In the genomic region with DNA sequence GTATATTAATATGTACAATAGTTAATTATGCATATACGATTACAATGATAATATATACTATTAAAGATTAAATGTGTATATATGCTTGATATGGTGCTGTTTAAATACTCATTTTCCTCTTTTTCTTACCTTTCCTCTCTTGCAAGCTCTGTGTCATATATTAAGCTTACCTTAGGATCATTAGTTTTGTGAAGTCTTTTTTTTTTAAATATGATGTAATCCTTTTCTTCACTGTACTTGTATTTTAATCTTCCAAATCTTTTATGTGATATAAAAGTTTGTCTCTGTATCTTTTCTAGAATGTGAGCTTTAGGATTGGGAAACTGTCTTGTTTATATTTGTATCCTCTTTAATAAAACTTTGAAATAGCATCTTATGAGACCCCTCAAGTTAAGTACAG, we compare ENCODE assay signal across 18 cellular contexts.
DNase-seq lines count a peak whose midpoint lies in the region; ATAC-seq, FAIRE-seq and TF ChIP-seq lines count a peak whose summit lies in the region.
"Had no signal": no experiment of that assay in that cellular context is flagged by ENCODE, and none has a peak within 500 bp of the region (broad histone marks: within the 10 kb centered on the region; RNA-seq: fewer than 3 reads in every experiment).

No MANE protein-coding gene starts in this region.

- H3K9me3 ChIP-seq in K562 (replicated peaks; ENCODE audit: control insufficient read depth, insufficient read depth, low read depth, low read length) (0 out of 2 replicates have a peak, but pooled peaks cover 2% of the 10 kb centered on the region), pancreas (no peaks in the 10 kb centered on the region)

- no peak overlapping the region for H2AFZ ChIP-seq in K562 (ENCODE audit: low read depth, low read length)
- H2AFZ ChIP-seq: GM23248 had no signal

- TF ChIP-seq CTCF in 22Rv1 (IDR thresholded peaks at IDR 0.05) (no peak), K562 (IDR thresholded peaks at IDR 0.05 in 2 of 3, conservative IDR thresholded peaks at IDR 0.05 in 1 of 3; ENCODE audit: insufficient read depth in 2 of 3, low read depth in 1 of 3, low read length in 3 of 3) (no peak), pancreas (IDR thresholded peaks at IDR 0.05) (no peak)

- in situ Hi-C loops in K562 (cut with MboI) = no loop called here

- POLR2A ChIA-PET in K562 (lab: Yijun Ruan, JAX) = no interaction called here

- H3K4me3 ChIP-seq in K562 = no peak overlapping the region
- no peak overlapping the region for H3K4me3 ChIP-seq in pancreas
- H3K4me3 ChIP-seq: GM12878, GM23248 had no signal

- no peak for DNase-seq in K562 (ENCODE audit: extremely low read depth in 1 of 4, low spot score in 3 of 4)
- DNase-seq in pancreas = no peak
- no peak for DNase-seq in activated T-cell treated with anti-CD3 and anti-CD28 coated beads, Interleukin-2, amount 50 U/mL, for 1 hour
- DNase-seq in amygdala (lab: John Stamatoyannopoulos, UW) = no peak
- DNase-seq in DMS153 treated with DMSO at 0.1 percent for 48 hours (lab: John Stamatoyannopoulos, UW; ENCODE audit: unreplicated experiment) = no peak
- DNase-seq: C1 segment of cervical spinal cord; Caco-2; CD4-positive, alpha-beta memory T cell; DMS153; DMS79 treated with DMSO at 0.1 percent for 48 hours; GM23248; H7; HCEC 1CT had no signal

- TF ChIP-seq RAD21 in K562 (CRISPR knock-in tag; conservative IDR thresholded peaks at IDR 0.05 in 1 of 2, IDR thresholded peaks at IDR 0.05 in 1 of 2) = no peak

- no peaks in the 10 kb centered on the region for H3K9me1 ChIP-seq in K562 (ENCODE audit: control insufficient read depth, insufficient read depth, low read length)

- no peak overlapping the region for H3K4me2 ChIP-seq in K562 (ENCODE audit: insufficient read depth, low read length)

- BruUV-seq in K562 (replicated peaks; lab: Mats Ljungman, UMichigan) = no TSS peak

- no peaks in the 10 kb centered on the region for H4K20me1 ChIP-seq in K562 (replicated peaks; ENCODE audit: control insufficient read depth, insufficient read depth, low read length)

- TF ChIP-seq EP300 in K562 (IDR thresholded peaks at IDR 0.05; ENCODE audit: low read length) = no peak

- H3K79me2 ChIP-seq in K562 (ENCODE audit: control insufficient read depth, insufficient read depth, low read length) = no peaks in the 10 kb centered on the region

- WGBS in K562 (ENCODE audit: insufficient coverage, low coverage, missing lambda C conversion rate) = 100% methylated on average over 1 of the region's 1 CpG
- WGBS in pancreas, 2 donors = 96 to 98% methylated on average over 1 of the region's 1 CpG

- no peak for ATAC-seq in K562
- ATAC-seq in pancreas = no peak
- ATAC-seq: GM12878 had no signal

- FAIRE-seq in G401.6 (lab: Jason Lieb, UNC) (peak; percentile 63), K562 (lab: Jason Lieb, UNC) (no peak), pancreas (lab: Jason Lieb, UNC) (peak; percentile 9)
- FAIRE-seq: GM12878, GM19239, H1 had no signal

- no peaks in the 10 kb centered on the region for H3K27me3 ChIP-seq in K562 (ENCODE audit: control insufficient read depth in 2 of 2, insufficient read depth in 2 of 2, low read length in 2 of 2)
- no peaks in the 10 kb centered on the region for H3K27me3 ChIP-seq in pancreas

- H3K36me3 ChIP-seq in K562 (ENCODE audit: control insufficient read depth, insufficient read depth, low read length) = no peaks in the 10 kb centered on the region
- no peaks in the 10 kb centered on the region for H3K36me3 ChIP-seq in pancreas

- H3K9ac ChIP-seq in K562 (ENCODE audit: insufficient read depth in 1 of 2, low read depth in 2 of 2, low read length in 2 of 2) = no peak overlapping the region
- H3K9ac ChIP-seq: GM23248 had no signal

- no peak for TF ChIP-seq POLR2A in K562 (conservative IDR thresholded peaks at IDR 0.05)

- peak overlapping the region; percentile 52 for H3K27ac ChIP-seq in 22Rv1
- H3K27ac ChIP-seq in K562 (ENCODE audit: extremely low read depth, low read depth, low read length) = no peak overlapping the region
- H3K27ac ChIP-seq in pancreas = no peak overlapping the region
- H3K27ac ChIP-seq: GM23248 had no signal

- intact Hi-C loops in K562 (cut with micrococcal nuclease) = no loop called here
- intact Hi-C loops in pancreas (cut with DNase I) = no loop called here

- CTCF ChIA-PET in K562 (lab: Yijun Ruan, JAX; ENCODE audit: low intra/inter-chr PET ratio) = no interaction called here

- H3K4me1 ChIP-seq in K562 (replicated peaks in 1 of 2; ENCODE audit: control insufficient read depth in 2 of 2, insufficient read depth in 2 of 2, low read length in 2 of 2) (no peaks in the 10 kb centered on the region), pancreas (peaks cover 0 to 5% (median 0%) of the 10 kb centered on the region in 3 donors)
- H3K4me1 ChIP-seq: Caco-2 had no signal

TF ChIP-seq in K562, 482 proteins besides CTCF, POLR2A, EP300 and RAD21:
- TF ChIP-seq CEBPG (CRISPR knock-in tag; IDR thresholded peaks at IDR 0.05) (no peak), CEBPG (tag; conservative IDR thresholded peaks at IDR 0.05 in 1 of 2, IDR thresholded peaks at IDR 0.05 in 1 of 2) (peak in 1 of 2 experiments; percentile 38; a peak in 1 of 4 replicates), TRIM24 (IDR thresholded peaks at IDR 0.05) (no peak), RBM17 (IDR thresholded peaks at IDR 0.05; ENCODE audit: borderline replicate concordance, low read depth, low read length) (no peak), CEBPB (tag; IDR thresholded peaks at IDR 0.05) (peak; percentile 27; the same call in 1 of the 2 replicates), FOXJ2 (tag; IDR thresholded peaks at IDR 0.05) (no peak), NCOA6 (IDR thresholded peaks at IDR 0.05) (no peak), ZNF165 (CRISPR knock-in tag; IDR thresholded peaks at IDR 0.05; ENCODE audit: borderline replicate concordance) (no peak), RUNX1 (IDR thresholded peaks at IDR 0.05; ENCODE audit: low read depth) (no peak), HIVEP1 (CRISPR knock-in tag; IDR thresholded peaks at IDR 0.05) (no peak), CHD4 (IDR thresholded peaks at IDR 0.05; ENCODE audit: insufficient read depth, insufficient replicate concordance, low read depth, low read length, poor library complexity, severe bottlenecking) (no peak), SMARCB1 (IDR thresholded peaks at IDR 0.05; ENCODE audit: insufficient read length, low read depth) (no peak), IFI16 (CRISPR knock-in tag; IDR thresholded peaks at IDR 0.05) (no peak), ZNF589 (CRISPR knock-in tag; IDR thresholded peaks at IDR 0.05; ENCODE audit: low read depth) (no peak)
- TF ChIP-seq, protein P1, sequence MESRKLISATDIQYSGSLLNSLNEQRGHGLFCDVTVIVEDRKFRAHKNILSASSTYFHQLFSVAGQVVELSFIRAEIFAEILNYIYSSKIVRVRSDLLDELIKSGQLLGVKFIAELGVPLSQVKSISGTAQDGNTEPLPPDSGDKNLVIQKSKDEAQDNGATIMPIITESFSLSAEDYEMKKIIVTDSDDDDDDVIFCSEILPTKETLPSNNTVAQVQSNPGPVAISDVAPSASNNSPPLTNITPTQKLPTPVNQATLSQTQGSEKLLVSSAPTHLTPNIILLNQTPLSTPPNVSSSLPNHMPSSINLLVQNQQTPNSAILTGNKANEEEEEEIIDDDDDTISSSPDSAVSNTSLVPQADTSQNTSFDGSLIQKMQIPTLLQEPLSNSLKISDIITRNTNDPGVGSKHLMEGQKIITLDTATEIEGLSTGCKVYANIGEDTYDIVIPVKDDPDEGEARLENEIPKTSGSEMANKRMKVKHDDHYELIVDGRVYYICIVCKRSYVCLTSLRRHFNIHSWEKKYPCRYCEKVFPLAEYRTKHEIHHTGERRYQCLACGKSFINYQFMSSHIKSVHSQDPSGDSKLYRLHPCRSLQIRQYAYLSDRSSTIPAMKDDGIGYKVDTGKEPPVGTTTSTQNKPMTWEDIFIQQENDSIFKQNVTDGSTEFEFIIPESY (CRISPR knock-in tag; IDR thresholded peaks at IDR 0.05) = no peak
- TF ChIP-seq, protein P2, sequence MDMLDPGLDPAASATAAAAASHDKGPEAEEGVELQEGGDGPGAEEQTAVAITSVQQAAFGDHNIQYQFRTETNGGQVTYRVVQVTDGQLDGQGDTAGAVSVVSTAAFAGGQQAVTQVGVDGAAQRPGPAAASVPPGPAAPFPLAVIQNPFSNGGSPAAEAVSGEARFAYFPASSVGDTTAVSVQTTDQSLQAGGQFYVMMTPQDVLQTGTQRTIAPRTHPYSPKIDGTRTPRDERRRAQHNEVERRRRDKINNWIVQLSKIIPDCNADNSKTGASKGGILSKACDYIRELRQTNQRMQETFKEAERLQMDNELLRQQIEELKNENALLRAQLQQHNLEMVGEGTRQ (CRISPR knock-in tag; IDR thresholded peaks at IDR 0.05) = no peak
- TF ChIP-seq, protein P3, sequence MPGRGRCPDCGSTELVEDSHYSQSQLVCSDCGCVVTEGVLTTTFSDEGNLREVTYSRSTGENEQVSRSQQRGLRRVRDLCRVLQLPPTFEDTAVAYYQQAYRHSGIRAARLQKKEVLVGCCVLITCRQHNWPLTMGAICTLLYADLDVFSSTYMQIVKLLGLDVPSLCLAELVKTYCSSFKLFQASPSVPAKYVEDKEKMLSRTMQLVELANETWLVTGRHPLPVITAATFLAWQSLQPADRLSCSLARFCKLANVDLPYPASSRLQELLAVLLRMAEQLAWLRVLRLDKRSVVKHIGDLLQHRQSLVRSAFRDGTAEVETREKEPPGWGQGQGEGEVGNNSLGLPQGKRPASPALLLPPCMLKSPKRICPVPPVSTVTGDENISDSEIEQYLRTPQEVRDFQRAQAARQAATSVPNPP (IDR thresholded peaks at IDR 0.05; ENCODE audit: borderline replicate concordance, insufficient read depth, insufficient read length) = no peak
